14 cellular contexts compared by ENCODE assay signal in the genomic region with DNA sequence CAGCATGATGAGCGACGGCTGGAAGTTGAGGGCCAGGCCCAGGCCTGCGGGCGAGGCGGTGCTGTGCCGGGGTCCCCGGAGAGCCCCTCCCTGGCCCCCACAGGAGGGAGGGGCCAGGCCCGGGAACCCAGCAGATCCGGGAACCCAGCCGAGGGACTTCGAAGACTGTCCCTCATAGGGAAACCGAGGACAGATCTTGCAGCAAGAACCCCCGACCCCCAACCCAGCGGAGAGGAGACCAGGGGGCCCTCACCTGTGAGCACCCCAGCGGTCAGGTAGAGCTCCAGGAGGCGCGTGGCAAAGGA. TPM values are rescaled to one million over a fixed set of nuclear protein-coding genes. Genes with fewer than 3 reads are reported as not detected.
DNase-seq lines count a peak whose midpoint lies in the region; ATAC-seq and TF ChIP-seq lines count a peak whose summit lies in the region.
"Had no signal": no experiment of that assay in that cellular context is flagged by ENCODE, and none has a peak within 500 bp of the region (broad histone marks: within the 10 kb centered on the region; RNA-seq: fewer than 3 reads in every experiment).

No MANE protein-coding gene starts in this region.

- H3K9me3 Mint-ChIP-seq in activated naive CD4-positive, alpha-beta T cell treated with anti-CD3 and anti-CD28 coated beads, Interleukin-2, amount 10 ng/mL, durations not matched to agents 7 days and 5 days: no peaks in the 10 kb centered on the region
- H3K9me3 Mint-ChIP-seq: activated B cell treated with CpG ODN at 0.5 μM for 24 hours had no signal

- H3K36me3 Mint-ChIP-seq in activated naive CD4-positive, alpha-beta T cell treated with anti-CD3 and anti-CD28 coated beads, Interleukin-2, amount 10 ng/mL, durations not matched to agents 7 days and 5 days: no peaks in the 10 kb centered on the region

- H2BK12ac ChIP-seq in trophoblast cell (ENCODE audit: low read length): no peak overlapping the region

- H3K14ac ChIP-seq in trophoblast cell (ENCODE audit: low read length): no peak overlapping the region

- peak overlapping the region; percentile 70 for H3K4me2 ChIP-seq in trophoblast cell (ENCODE audit: low read length)

- H3K79me1 ChIP-seq in trophoblast cell (ENCODE audit: low read length): no peaks in the 10 kb centered on the region

- no peak overlapping the region for H3K18ac ChIP-seq in trophoblast cell (ENCODE audit: low read length)

- H3K4me3 Mint-ChIP-seq in activated naive CD4-positive, alpha-beta T cell treated with anti-CD3 and anti-CD28 coated beads, Interleukin-2, amount 10 ng/mL, durations not matched to agents 7 days and 5 days: no peak overlapping the region
- H3K4me3 Mint-ChIP-seq: activated B cell treated with CpG ODN at 0.5 μM for 24 hours had no signal

- TF ChIP-seq CTCF in heart right ventricle (IDR thresholded peaks at IDR 0.05) (no peak), esophagus muscularis mucosa (IDR thresholded peaks at IDR 0.05) (no peak), upper lobe of left lung (IDR thresholded peaks at IDR 0.05) (no peak)

- no peak overlapping the region for H4K12ac ChIP-seq in trophoblast cell (ENCODE audit: low read depth, low read length)

- intact Hi-C loops in heart right ventricle (cut with DNase I): no loop called here
- intact Hi-C loops in left ventricle myocardium superior (cut with micrococcal nuclease): no loop called here
- intact Hi-C loops in esophagus muscularis mucosa (cut with DNase I): no loop called here

- DNase-seq in heart right ventricle: no peak
- DNase-seq in left ventricle myocardium superior: no peak
- no peak for DNase-seq in esophagus muscularis mucosa (ENCODE audit: extremely low spot score)
- no peak for DNase-seq in trophoblast cell
- no peak for DNase-seq in upper lobe of left lung
- no peak for DNase-seq in stimulated activated CD4-positive, alpha-beta T cell treated with anti-CD3 and anti-CD28 coated beads, Interleukin-4, amount 100 ng/mL, for 4 hours
- DNase-seq in NCI-H1417 treated with DMSO at 0.1 percent for 48 hours (lab: John Stamatoyannopoulos, UW): no peak
- no peak for DNase-seq in activated naive CD4-positive, alpha-beta T cell treated with anti-CD3 and anti-CD28 coated beads, Interleukin-2, amount 10 ng/mL, durations not matched to agents 7 days and 5 days
- DNase-seq: activated B cell treated with CpG ODN at 0.5 μM for 24 hours; cerebellar nuclear complex; mesendoderm; NCI-H226; stimulated activated CD4-positive, alpha-beta T cell treated with anti-CD3 and anti-CD28 coated beads, Interleukin-12 subunit alpha, Interleukin-12 subunit beta, amount 100 ng/mL, for 4 hours had no signal

- H3K4me1 ChIP-seq in heart right ventricle: peaks cover 10 to 22% (median 20%) of the 10 kb centered on the region in 9 donors
- H3K4me1 ChIP-seq in esophagus muscularis mucosa: peaks cover 21 to 28% (median 27%) of the 10 kb centered on the region in 4 donors
- H3K4me1 ChIP-seq in trophoblast cell (ENCODE audit: control insufficient read depth in 1 of 2, insufficient read depth in 2 of 2, low read length in 2 of 2): peaks cover 14 to 21% of the 10 kb centered on the region in 2 experiments
- peaks cover 23 to 27% (median 23%) of the 10 kb centered on the region in 4 donors for H3K4me1 ChIP-seq in upper lobe of left lung

- H3K4me3 ChIP-seq in heart right ventricle (peak overlapping the region; percentile 14 to 56 (median 44)), esophagus muscularis mucosa (peak overlapping the region; percentile 45 to 58 (median 50)), trophoblast cell (ENCODE audit: low read depth, low read length) (no peak overlapping the region), upper lobe of left lung (peak overlapping the region in 3 of 4 donors; percentile 35 to 47 (median 44))

- H3K9ac ChIP-seq in trophoblast cell (ENCODE audit: low read length): no peak overlapping the region

- no peak overlapping the region for H2BK120ac ChIP-seq in trophoblast cell (ENCODE audit: insufficient read depth, low read length, poor library complexity)

- peaks cover 70% of the 10 kb centered on the region for H3K27me3 Mint-ChIP-seq in activated naive CD4-positive, alpha-beta T cell treated with anti-CD3 and anti-CD28 coated beads, Interleukin-2, amount 10 ng/mL, durations not matched to agents 7 days and 5 days

- no peak overlapping the region for H3K4ac ChIP-seq in trophoblast cell (ENCODE audit: low read depth, low read length)

- CTCF ChIA-PET in activated naive CD4-positive, alpha-beta T cell treated with anti-CD3 and anti-CD28 coated beads, Interleukin-2, amount 10 ng/mL, durations not matched to agents 7 days and 5 days (lab: Charles Lee): no interaction called here

- no peak overlapping the region for H4K8ac ChIP-seq in trophoblast cell (ENCODE audit: low read depth, low read length)

- peaks cover 0 to 43% (median 16%) of the 10 kb centered on the region in 7 donors for H3K27me3 ChIP-seq in heart right ventricle
- peaks cover 0 to 60% (median 23%) of the 10 kb centered on the region in 4 donors for H3K27me3 ChIP-seq in esophagus muscularis mucosa
- peaks cover 11% of the 10 kb centered on the region for H3K27me3 ChIP-seq in trophoblast cell (ENCODE audit: insufficient read depth, low read length)
- peaks cover 0 to 23% (median 10%) of the 10 kb centered on the region in 4 donors for H3K27me3 ChIP-seq in upper lobe of left lung

- H3K79me2 ChIP-seq in trophoblast cell (ENCODE audit: control insufficient read depth, insufficient read depth, low read length, poor library complexity): no peaks in the 10 kb centered on the region

- peak overlapping the region; percentile 63 for H2AK5ac ChIP-seq in trophoblast cell (ENCODE audit: low read length)

- no peaks in the 10 kb centered on the region for H3K36me3 ChIP-seq in heart right ventricle
- H3K36me3 ChIP-seq in esophagus muscularis mucosa: peaks cover 0 to 14% (median 0%) of the 10 kb centered on the region in 4 donors
- no peaks in the 10 kb centered on the region for H3K36me3 ChIP-seq in trophoblast cell (ENCODE audit: control insufficient read depth in 1 of 2, insufficient read depth in 2 of 2, low read length in 2 of 2)
- no peaks in the 10 kb centered on the region for H3K36me3 ChIP-seq in upper lobe of left lung

- no peaks in the 10 kb centered on the region for H3K9me3 ChIP-seq in heart right ventricle
- no peaks in the 10 kb centered on the region for H3K9me3 ChIP-seq in esophagus muscularis mucosa
- H3K9me3 ChIP-seq in trophoblast cell (ENCODE audit: insufficient read depth, low read depth, low read length): peaks cover 1% of the 10 kb centered on the region
- H3K9me3 ChIP-seq in upper lobe of left lung: no peaks in the 10 kb centered on the region
- H3K9me3 ChIP-seq: gastroesophageal sphincter had no signal

- TF ChIP-seq EP300 in esophagus muscularis mucosa (IDR thresholded peaks at IDR 0.05) (no peak), upper lobe of left lung (IDR thresholded peaks at IDR 0.05) (no peak)

- WGBS in heart right ventricle, 2 donors: 7 to 14% methylated on average over 17 of the region's 17 CpGs
- no CpG with 5 or more reads among the region's 17 CpGs for WGBS in esophagus muscularis mucosa
- WGBS in trophoblast cell (ENCODE audit: extremely low coverage, insufficient coverage, insufficient read length): no CpG with 5 or more reads among the region's 17 CpGs
- 22% methylated on average over 8 of the region's 17 CpGs; no CpG with 5 or more reads in 1 of the 2 donors for WGBS in upper lobe of left lung, 2 donors

- H3K23ac ChIP-seq in trophoblast cell (ENCODE audit: low read length): no peak overlapping the region

- H3K27ac ChIP-seq in heart right ventricle (no peak overlapping the region), esophagus muscularis mucosa (replicated peaks in 1 of 4) (no peak overlapping the region), trophoblast cell (ENCODE audit: low read depth, low read length) (no peak overlapping the region), upper lobe of left lung (peak overlapping the region in 2 of 4 donors; percentile 35 to 50)

- ATAC-seq in heart right ventricle: peak in 2 of 8 donors; percentile 9 to 13
- no peak for ATAC-seq in left ventricle myocardium superior
- no peak for ATAC-seq in upper lobe of left lung (ENCODE audit: low FRiP score in 2 of 2)

- no peak overlapping the region for H3K27ac Mint-ChIP-seq in activated naive CD4-positive, alpha-beta T cell treated with anti-CD3 and anti-CD28 coated beads, Interleukin-2, amount 10 ng/mL, durations not matched to agents 7 days and 5 days
- H3K27ac Mint-ChIP-seq: activated B cell treated with CpG ODN at 0.5 μM for 24 hours had no signal

- no peaks in the 10 kb centered on the region for H3K4me1 Mint-ChIP-seq in activated naive CD4-positive, alpha-beta T cell treated with anti-CD3 and anti-CD28 coated beads, Interleukin-2, amount 10 ng/mL, durations not matched to agents 7 days and 5 days

- H2BK5ac ChIP-seq in trophoblast cell (ENCODE audit: low read depth, low read length, poor library complexity): no peak overlapping the region

- no peak overlapping the region for H4K91ac ChIP-seq in trophoblast cell (ENCODE audit: low read depth, low read length)

- H2AFZ ChIP-seq in trophoblast cell (ENCODE audit: insufficient read depth, low read length, poor library complexity): peak overlapping the region; percentile 65

- TF ChIP-seq POLR2A in esophagus muscularis mucosa (IDR thresholded peaks at IDR 0.05; ENCODE audit: low read depth) (no peak), upper lobe of left lung (IDR thresholded peaks at IDR 0.05) (no peak)

RNA-seq across cellular contexts. Expression of a gene that starts 2.4 kb away (rescaled TPM):
- under 1 TPM in 1 of 10 donors, not detected in 9; 0.34 TPM for total RNA-seq in heart right ventricle
- polyA plus RNA-seq in heart right ventricle: under 1 TPM; 0.19 to 0.22 TPM
- not detected for total RNA-seq in left ventricle myocardium superior
- under 1 TPM in 3 of 4 donors, not detected in 1; 0.29 to 0.65 (median 0.33) TPM for total RNA-seq in esophagus muscularis mucosa
- 0.22 TPM in 1 of 2 replicates, not detected in the other for polyA plus RNA-seq in trophoblast cell (2013)
- total RNA-seq in upper lobe of left lung: 1 to 10 TPM in 1 of 6 donors, under 1 TPM in 3, not detected in 2; 0.26 to 6.3 (median 0.73) TPM
- total RNA-seq: activated B cell treated with CpG ODN at 0.5 μM for 24 hours, gastroesophageal sphincter had no signal

RNA-seq across cellular contexts. Expression of a gene that starts 24.4 kb away (rescaled TPM):
- total RNA-seq in heart right ventricle (10 to 100 TPM; 17.4 to 30.7 (median 22.1) TPM), left ventricle myocardium superior (26.5 TPM), esophagus muscularis mucosa (10 to 100 TPM; 23.3 to 36.1 (median 31.1) TPM), upper lobe of left lung (100 to 1,000 TPM in 1 of 6 donors, 10 to 100 TPM in 5; 31.6 to 189 (median 50.3) TPM)
- 10 to 100 TPM; 27.3 to 32.9 TPM for polyA plus RNA-seq in heart right ventricle
- polyA plus RNA-seq in trophoblast cell (2013): 13.7 TPM in 2 replicates

RNA-seq across cellular contexts. Expression of a gene that starts 28.9 kb away (rescaled TPM):
- under 1 TPM in 6 of 10 donors, not detected in 4; 0.12 to 0.36 (median 0.17) TPM for total RNA-seq in heart right ventricle
- polyA plus RNA-seq in heart right ventricle: under 1 TPM; 0.28 to 0.37 TPM
- 0.15 TPM for total RNA-seq in left ventricle myocardium superior
- 1 to 10 TPM in 1 of 4 donors, under 1 TPM in 3; 0.13 to 1.1 (median 0.58) TPM for total RNA-seq in esophagus muscularis mucosa
- 0.27 and 0.35 TPM in 2 replicates for polyA plus RNA-seq in trophoblast cell (2013)
- total RNA-seq in upper lobe of left lung: 1 to 10 TPM in 1 of 6 donors, under 1 TPM in 2, not detected in 3; 0.94 to 6.3 (median 0.98) TPM
